ENCODE assay signal across 16 cellular contexts in the genomic region with DNA sequence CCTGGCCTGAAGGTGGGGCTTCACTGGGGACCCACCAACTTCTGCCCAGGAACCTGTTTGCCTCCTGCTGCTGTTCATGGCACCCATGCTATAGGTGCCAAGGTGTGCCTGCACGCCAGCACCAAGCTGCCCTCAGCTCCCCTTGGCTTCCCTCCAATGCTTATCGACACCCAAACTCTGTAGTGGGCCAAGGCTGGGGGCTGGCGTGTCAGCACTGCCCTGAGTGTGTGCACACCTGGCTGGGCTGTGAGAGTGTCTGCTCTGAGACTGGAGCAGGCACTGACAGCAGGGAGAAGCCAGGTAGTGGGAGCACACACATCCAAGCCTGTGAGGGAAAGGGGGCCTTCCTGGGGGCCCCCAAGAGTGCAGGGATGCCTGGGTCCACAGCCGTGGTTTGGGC. TPM values are rescaled to one million over a fixed set of nuclear protein-coding genes. Genes with fewer than 3 reads are reported as not detected.
DNase-seq lines count a peak whose midpoint lies in the region; ATAC-seq, FAIRE-seq and TF ChIP-seq lines count a peak whose summit lies in the region.
"Had no signal": no experiment of that assay in that cellular context is flagged by ENCODE, and none has a peak within 500 bp of the region (broad histone marks: within the 10 kb centered on the region; RNA-seq: fewer than 3 reads in every experiment).

No MANE protein-coding gene starts in this region.

- TF ChIP-seq CTCF in body of pancreas (IDR thresholded peaks at IDR 0.05): no peak
- TF ChIP-seq CTCF in nephron (IDR thresholded peaks at IDR 0.05; ENCODE audit: unreplicated experiment in 3 of 3): no peak

- no peaks in the 10 kb centered on the region for H3K36me3 ChIP-seq in body of pancreas (replicated peaks in 1 of 2; ENCODE audit: insufficient read depth in 1 of 2, low read depth in 2 of 2)
- H3K36me3 ChIP-seq: Peyer's patch had no signal

- DNase-seq in NCI-H345 (lab: John Stamatoyannopoulos, UW) (peak; percentile 6), NCI-H345 treated with DMSO at 0.1 percent for 48 hours (lab: John Stamatoyannopoulos, UW; ENCODE audit: unreplicated experiment) (no peak), body of pancreas (peak; percentile 48 to 78 (median 64)), RCC 7860 (ENCODE audit: low spot score) (no peak), NCI-H524 (lab: John Stamatoyannopoulos, UW) (no peak), cerebellum (ENCODE audit: low spot score) (no peak)
- no peak for DNase-seq in NK-92 treated with Interleukin-12 subunit alpha and Interleukin-12 subunit beta, amount 100 ng/mL, for 24 hours (lab: John Stamatoyannopoulos, UW)
- DNase-seq: NCI-H187, NCI-H446, Peyer's patch, Right ventricle myocardium superior had no signal

- FAIRE-seq in RCC 7860 (lab: Jason Lieb, UNC): no peak
- FAIRE-seq: A204.1 had no signal

- intact Hi-C loops in body of pancreas (cut with DNase I): no loop called here

- H3K4me3 Mint-ChIP-seq in nephron: no peak overlapping the region
- H3K4me3 Mint-ChIP-seq: GM23338 had no signal

- peaks cover 6% of the 10 kb centered on the region for H3K36me3 Mint-ChIP-seq in nephron (ENCODE audit: low read depth)

- H3K9me3 ChIP-seq in body of pancreas: peaks cover 0 to 13% (median 0%) of the 10 kb centered on the region in 3 donors

- no peaks in the 10 kb centered on the region for H3K4me1 Mint-ChIP-seq in nephron

- H3K27ac ChIP-seq in body of pancreas: peak overlapping the region; percentile 72 to 78 (median 75)
- H3K27ac ChIP-seq: BLaER1 treated with 17β-estradiol and CSF1 and Interleukin-3, amounts not matched to agents 10 nM and 100 nM; Peyer's patch; SK-N-MC had no signal

- H3K4me3 ChIP-seq in body of pancreas: no peak overlapping the region
- H3K4me3 ChIP-seq: BLaER1 treated with 17β-estradiol and CSF1 and Interleukin-3, amounts not matched to agents 10 nM and 100 nM; GM23338; Peyer's patch; SK-N-MC had no signal

- TF ChIP-seq POLR2A in body of pancreas (IDR thresholded peaks at IDR 0.05): no peak

- H3K27ac Mint-ChIP-seq in nephron: peak overlapping the region in 2 of 3 experiments; percentile 83 to 96
- H3K27ac Mint-ChIP-seq: GM23338 had no signal

- peak; percentile 43 for ATAC-seq in body of pancreas
- ATAC-seq: GM23338 had no signal

- H3K4me1 ChIP-seq in body of pancreas: peaks cover 42% of the 10 kb centered on the region
- H3K4me1 ChIP-seq: Peyer's patch had no signal

- WGBS in body of pancreas, 2 donors: 17 to 24% methylated on average over 4 of the region's 4 CpGs

- peaks cover 18% of the 10 kb centered on the region for H3K9me3 Mint-ChIP-seq in nephron

- H3K27me3 ChIP-seq in body of pancreas: no peaks in the 10 kb centered on the region
- H3K27me3 ChIP-seq: BLaER1 treated with 17β-estradiol and CSF1 and Interleukin-3, amounts not matched to agents 10 nM and 100 nM; Peyer's patch had no signal

- peaks cover 12% of the 10 kb centered on the region for H3K27me3 Mint-ChIP-seq in nephron (ENCODE audit: low read depth)

RNA-seq across cellular contexts. Expression of gene TUBB8, which starts 43.1 kb away (rescaled TPM):
- total RNA-seq in body of pancreas: 10 to 100 TPM in 1 of 2 donors, not detected in 1; 14.2 TPM
- not detected for total RNA-seq in cerebellum
- total RNA-seq: Peyer's patch, Right ventricle myocardium superior had no signal

RNA-seq across cellular contexts. Expression of gene ZMYND11, which starts 43.1 kb away (rescaled TPM):
- total RNA-seq in body of pancreas: 10 to 100 TPM; 37.6 to 43.8 TPM
- total RNA-seq in cerebellum: 80.3 TPM

Comparison
In these comparisons a context has a peak if more than half of its experiments do, and no peak if none do; other contexts are left out.
1. DNase-seq: peak in NCI-H345 (single experiment) and body of pancreas (4 of 4); none in NCI-H345 treated with DMSO at 0.1 percent for 48 hours (single experiment), NK-92 treated with Interleukin-12 subunit alpha and Interleukin-12 subunit beta, amount 100 ng/mL, for 24 hours (single experiment), RCC 7860 (single experiment), NCI-H524 (0 of 2) and cerebellum (single experiment).